9 cellular contexts compared by ENCODE assay signal in genomic region chr3:114498779-114499370, GRCh38.
DNase-seq lines count a peak whose midpoint lies in the region; ATAC-seq and TF ChIP-seq lines count a peak whose summit lies in the region.
"Had no signal": no experiment of that assay in that cellular context is flagged by ENCODE, and none has a peak within 500 bp of the region (broad histone marks: within the 10 kb centered on the region; RNA-seq: fewer than 3 reads in every experiment).

No MANE protein-coding gene starts in this region.

- H3K36me3 ChIP-seq in RWPE2 (ENCODE audit: low read depth), result no peaks in the 10 kb centered on the region
- no peaks in the 10 kb centered on the region for H3K36me3 ChIP-seq in naive thymus-derived CD4-positive, alpha-beta T cell (ENCODE audit: control insufficient read depth in 2 of 3, insufficient read depth in 3 of 3, low read length in 3 of 3)
- H3K36me3 ChIP-seq: transverse colon had no signal

- H3K27me3 ChIP-seq in RWPE2 (ENCODE audit: insufficient read depth, poor library complexity, severe bottlenecking), result no peaks in the 10 kb centered on the region
- H3K27me3 ChIP-seq in naive thymus-derived CD4-positive, alpha-beta T cell (ENCODE audit: control insufficient read depth in 2 of 2, insufficient read depth in 2 of 2, low read length in 2 of 2), result no peaks in the 10 kb centered on the region
- H3K27me3 ChIP-seq: transverse colon had no signal

- intact Hi-C loops in naive thymus-derived CD4-positive, alpha-beta T cell (cut with micrococcal nuclease), result no loop called here

- H3K9me3 ChIP-seq in RWPE2 (ENCODE audit: severe bottlenecking), result no peaks in the 10 kb centered on the region
- H3K9me3 ChIP-seq in naive thymus-derived CD4-positive, alpha-beta T cell (ENCODE audit: control insufficient read depth in 2 of 3, low read length in 3 of 3), result no peaks in the 10 kb centered on the region
- H3K9me3 ChIP-seq: transverse colon had no signal

- H3K4me3 Mint-ChIP-seq in stimulated activated effector memory CD8-positive, alpha-beta T cell treated with anti-CD3 and anti-CD28 coated beads, Interleukin-12 subunit alpha, Interleukin-12 subunit beta, amount 100 ng/mL, for 72 hours, result no peak overlapping the region
- no peak overlapping the region for H3K4me3 Mint-ChIP-seq in naive thymus-derived CD4-positive, alpha-beta T cell

- H3K4me1 Mint-ChIP-seq in stimulated activated effector memory CD8-positive, alpha-beta T cell treated with anti-CD3 and anti-CD28 coated beads, Interleukin-12 subunit alpha, Interleukin-12 subunit beta, amount 100 ng/mL, for 72 hours, result peaks cover 32% of the 10 kb centered on the region
- peaks cover 17 to 69% (median 40%) of the 10 kb centered on the region in 7 donors for H3K4me1 Mint-ChIP-seq in naive thymus-derived CD4-positive, alpha-beta T cell

- peaks cover 0 to 32% (median 0%) of the 10 kb centered on the region in 5 donors for H3K27me3 Mint-ChIP-seq in naive thymus-derived CD4-positive, alpha-beta T cell

- H3K4me3 ChIP-seq in RWPE2 (ENCODE audit: severe bottlenecking) (no peak overlapping the region), fibroblast of villous mesenchyme (ENCODE audit: low read depth, low read length) (no peak overlapping the region)
- H3K4me3 ChIP-seq in naive thymus-derived CD4-positive, alpha-beta T cell (ENCODE audit: low read length), result no peak overlapping the region
- H3K4me3 ChIP-seq: transverse colon had no signal

- CTCF ChIA-PET in naive thymus-derived CD4-positive, alpha-beta T cell (lab: Charles Lee), result no interaction called here

- H3K9me3 Mint-ChIP-seq in stimulated activated effector memory CD8-positive, alpha-beta T cell treated with anti-CD3 and anti-CD28 coated beads, Interleukin-12 subunit alpha, Interleukin-12 subunit beta, amount 100 ng/mL, for 72 hours, result no peaks in the 10 kb centered on the region
- H3K9me3 Mint-ChIP-seq in naive thymus-derived CD4-positive, alpha-beta T cell, result no peaks in the 10 kb centered on the region

- H3K36me3 Mint-ChIP-seq in stimulated activated effector memory CD8-positive, alpha-beta T cell treated with anti-CD3 and anti-CD28 coated beads, Interleukin-12 subunit alpha, Interleukin-12 subunit beta, amount 100 ng/mL, for 72 hours, result no peaks in the 10 kb centered on the region
- H3K36me3 Mint-ChIP-seq in naive thymus-derived CD4-positive, alpha-beta T cell, result peaks cover 0 to 25% (median 13%) of the 10 kb centered on the region in 5 donors

- POLR2A ChIA-PET in naive thymus-derived CD4-positive, alpha-beta T cell (lab: Charles Lee), result no interaction called here

- peaks cover 32% of the 10 kb centered on the region for H3K4me1 ChIP-seq in RWPE2 (ENCODE audit: insufficient read depth, poor library complexity, severe bottlenecking)
- peaks cover 9 to 13% of the 10 kb centered on the region in 2 donors for H3K4me1 ChIP-seq in naive thymus-derived CD4-positive, alpha-beta T cell (ENCODE audit: control insufficient read depth in 2 of 2, insufficient read depth in 2 of 2, low read length in 2 of 2)

- ATAC-seq in RWPE2 (ENCODE audit: low read depth) (peak; percentile 97), HG02678 (IDR thresholded peaks at IDR 0.05; ENCODE audit: unreplicated experiment) (no peak)
- ATAC-seq in stimulated activated effector memory CD8-positive, alpha-beta T cell treated with anti-CD3 and anti-CD28 coated beads, Interleukin-12 subunit alpha, Interleukin-12 subunit beta, amount 100 ng/mL, for 72 hours, result peak; percentile 50
- no peak for ATAC-seq in naive thymus-derived CD4-positive, alpha-beta T cell

- H3K27ac ChIP-seq in RWPE2 (ENCODE audit: poor library complexity, severe bottlenecking), result no peak overlapping the region
- no peak overlapping the region for H3K27ac ChIP-seq in naive thymus-derived CD4-positive, alpha-beta T cell (ENCODE audit: low read depth, low read length)
- H3K27ac ChIP-seq: transverse colon had no signal

- no peak overlapping the region for H3K27ac Mint-ChIP-seq in stimulated activated effector memory CD8-positive, alpha-beta T cell treated with anti-CD3 and anti-CD28 coated beads, Interleukin-12 subunit alpha, Interleukin-12 subunit beta, amount 100 ng/mL, for 72 hours
- no peak overlapping the region for H3K27ac Mint-ChIP-seq in naive thymus-derived CD4-positive, alpha-beta T cell

- DNase-seq in NCI-H748 (lab: John Stamatoyannopoulos, UW; ENCODE audit: unreplicated experiment) (peak; percentile 47), NCI-H748 treated with DMSO at 0.1 percent for 48 hours (lab: John Stamatoyannopoulos, UW) (no peak), RWPE2 (ENCODE audit: low spot score) (peak; percentile 87), fibroblast of villous mesenchyme (ENCODE audit: low read depth) (peak; percentile 74), OCI-M2 (lab: John Stamatoyannopoulos, UW; ENCODE audit: unreplicated experiment) (no peak)
- DNase-seq in stimulated activated effector memory CD8-positive, alpha-beta T cell treated with anti-CD3 and anti-CD28 coated beads, Interleukin-12 subunit alpha, Interleukin-12 subunit beta, amount 100 ng/mL, for 72 hours (ENCODE audit: low spot score in 2 of 2), result no peak
- DNase-seq in naive thymus-derived CD4-positive, alpha-beta T cell, result no peak
- DNase-seq: transverse colon had no signal

- no peak for TF ChIP-seq CTCF in RWPE2 (IDR thresholded peaks at IDR 0.05; ENCODE audit: poor library complexity, severe bottlenecking)
- no peak for TF ChIP-seq CTCF in fibroblast of villous mesenchyme (IDR thresholded peaks at IDR 0.05; ENCODE audit: insufficient read depth, low read depth, low read length)

Comparison
In these comparisons a context has a peak if more than half of its experiments do, and no peak if none do; other contexts are left out.
1. DNase-seq: peak in NCI-H748 (single experiment), RWPE2 (single experiment) and fibroblast of villous mesenchyme (single experiment); none in NCI-H748 treated with DMSO at 0.1 percent for 48 hours (single experiment), stimulated activated effector memory CD8-positive, alpha-beta T cell treated with anti-CD3 and anti-CD28 coated beads, Interleukin-12 subunit alpha, Interleukin-12 subunit beta, amount 100 ng/mL, for 72 hours (0 of 2), naive thymus-derived CD4-positive, alpha-beta T cell (0 of 9) and OCI-M2 (single experiment).
2. ATAC-seq: peak in RWPE2 (single experiment) and stimulated activated effector memory CD8-positive, alpha-beta T cell treated with anti-CD3 and anti-CD28 coated beads, Interleukin-12 subunit alpha, Interleukin-12 subunit beta, amount 100 ng/mL, for 72 hours (single experiment); none in naive thymus-derived CD4-positive, alpha-beta T cell (single experiment) and HG02678 (single experiment).